Comparison of ENCODE assay signal across 8 cellular contexts in genomic region chr9:92292338-92293074, GRCh38. TPM values are rescaled to one million over a fixed set of nuclear protein-coding genes. Genes with fewer than 3 reads are reported as not detected.
DNase-seq lines count a peak whose midpoint lies in the region; ATAC-seq and TF ChIP-seq lines count a peak whose summit lies in the region.

No MANE protein-coding gene starts in this region.

- H3K4me3 ChIP-seq in SJCRH30: peak overlapping the region; percentile 78
- peak overlapping the region; percentile 81 for H3K4me3 ChIP-seq in fibroblast of pulmonary artery (replicated peaks; ENCODE audit: low read depth, low read length)
- H3K4me3 ChIP-seq in skeletal muscle cell (ENCODE audit: low read depth, low read length): peak overlapping the region; percentile 71

- peaks cover 46% of the 10 kb centered on the region for H3K36me3 ChIP-seq in SJCRH30

- H3K27me3 ChIP-seq in SJCRH30: no peaks in the 10 kb centered on the region

- H3K9me3 ChIP-seq in SJCRH30 (replicated peaks): no peaks in the 10 kb centered on the region

- H3K4me1 Mint-ChIP-seq in T-helper 2 cell treated with Interferon-gamma antibody and Interleukin-4, amounts not matched to agents 5 μg/mL and 100 μg/mL, for 36 hours (ENCODE audit: low read depth): peaks cover 53% of the 10 kb centered on the region

- no peaks in the 10 kb centered on the region for H3K27me3 Mint-ChIP-seq in T-helper 2 cell treated with Interferon-gamma antibody and Interleukin-4, amounts not matched to agents 5 μg/mL and 100 μg/mL, for 36 hours (ENCODE audit: low read depth)

- ATAC-seq in GM19397 (IDR thresholded peaks at IDR 0.05; ENCODE audit: unreplicated experiment): no peak

- H3K4me3 Mint-ChIP-seq in T-helper 2 cell treated with Interferon-gamma antibody and Interleukin-4, amounts not matched to agents 5 μg/mL and 100 μg/mL, for 36 hours: peak overlapping the region; percentile 93

- peak overlapping the region; percentile 76 for H3K27ac ChIP-seq in SJCRH30

- TF ChIP-seq CTCF in fibroblast of pulmonary artery (IDR thresholded peaks at IDR 0.05; ENCODE audit: low read length, missing control alignments): no peak

- H3K27ac Mint-ChIP-seq in T-helper 2 cell treated with Interferon-gamma antibody and Interleukin-4, amounts not matched to agents 5 μg/mL and 100 μg/mL, for 36 hours: peak overlapping the region; percentile 98

- no peaks in the 10 kb centered on the region for H3K9me3 Mint-ChIP-seq in T-helper 2 cell treated with Interferon-gamma antibody and Interleukin-4, amounts not matched to agents 5 μg/mL and 100 μg/mL, for 36 hours

- H3K4me1 ChIP-seq in SJCRH30: no peaks in the 10 kb centered on the region

- no peak for DNase-seq in T-helper 2 cell treated with Interferon-gamma antibody and Interleukin-4, amounts not matched to agents 5 μg/mL and 100 μg/mL, for 36 hours (ENCODE audit: low spot score)
- DNase-seq in T-helper 2 cell (no peak), SJCRH30 (peak; percentile 12 to 28), fibroblast of pulmonary artery (ENCODE audit: low read depth) (no peak), skeletal muscle cell (ENCODE audit: low read depth) (no peak), H4 (ENCODE audit: low spot score) (no peak), NCI-H1694 treated with DMSO at 0.1 percent for 48 hours (lab: John Stamatoyannopoulos, UW) (no peak)

- peaks cover 47% of the 10 kb centered on the region for H3K36me3 Mint-ChIP-seq in T-helper 2 cell treated with Interferon-gamma antibody and Interleukin-4, amounts not matched to agents 5 μg/mL and 100 μg/mL, for 36 hours (ENCODE audit: low read depth)

RNA-seq across cellular contexts. Expression of gene IARS1, which starts 1.0 kb away (rescaled TPM):
- total RNA-seq in SJCRH30 (2014; rRNA removed; shearing (Covaris generic)): 248 and 274 TPM in 2 replicates
- 166 and 199 TPM in 2 replicates for total RNA-seq in H4 (2014; rRNA removed; shearing (Covaris generic))

RNA-seq across cellular contexts. Expression of gene NOL8, which starts 32.6 kb away (rescaled TPM):
- total RNA-seq in SJCRH30 (2014; rRNA removed; shearing (Covaris generic)): 47.9 and 60.6 TPM in 2 replicates
- total RNA-seq in H4 (2014; rRNA removed; shearing (Covaris generic)): 10.7 and 11.0 TPM in 2 replicates

RNA-seq across cellular contexts. Expression of gene CENPP, which starts 33.2 kb away (rescaled TPM):
- total RNA-seq in SJCRH30 (2014; rRNA removed; shearing (Covaris generic)): 22.6 and 24.2 TPM in 2 replicates
- 2.3 and 9.6 TPM in 2 replicates for total RNA-seq in H4 (2014; rRNA removed; shearing (Covaris generic))

Comparison
In these comparisons a context has a peak if more than half of its experiments do, and no peak if none do; other contexts are left out.
1. DNase-seq: peak in SJCRH30 (2 of 2); none in T-helper 2 cell treated with Interferon-gamma antibody and Interleukin-4, amounts not matched to agents 5 μg/mL and 100 μg/mL, for 36 hours (single experiment), T-helper 2 cell (0 of 5), fibroblast of pulmonary artery (single experiment), skeletal muscle cell (single experiment), H4 (single experiment) and NCI-H1694 treated with DMSO at 0.1 percent for 48 hours (single experiment).
2. Peak in every context shown above with its lines, with median percentiles within 50 percentile points of each other: H3K4me3 ChIP-seq.